Comparison of ENCODE assay signal across 9 cellular contexts in genomic region chr1:243598433-243598832, GRCh38.
DNase-seq lines count a peak whose midpoint lies in the region; ATAC-seq, FAIRE-seq and TF ChIP-seq lines count a peak whose summit lies in the region.
"Had no signal": no experiment of that assay in that cellular context is flagged by ENCODE, and none has a peak within 500 bp of the region (broad histone marks: within the 10 kb centered on the region; RNA-seq: fewer than 3 reads in every experiment).

No MANE protein-coding gene starts in this region.

- H3K27ac ChIP-seq in lower lobe of right lung (no peak overlapping the region), testis (no peak overlapping the region), kidney (ENCODE audit: low read depth in 2 of 2, low read length in 2 of 2) (no peak overlapping the region)

- H3K27me3 ChIP-seq in lower lobe of right lung (ENCODE audit: low read depth) (no peaks in the 10 kb centered on the region), testis (no peaks in the 10 kb centered on the region)

- H3K4me3 Mint-ChIP-seq in activated CD4-positive, alpha-beta memory T cell treated with anti-CD3 and anti-CD28 coated beads for 36 hours = no peak overlapping the region
- H3K4me3 Mint-ChIP-seq: dendritic cell treated with granulocyte-macrophage colony-stimulating factor and Interleukin-4, amounts not matched to agents 40 ng/mL and 50 ng/mL, for 4 days had no signal

- ATAC-seq in HG03378 (IDR thresholded peaks at IDR 0.05; ENCODE audit: unreplicated experiment) = peak; percentile 47
- ATAC-seq in lower lobe of right lung = peak; percentile 60 to 71
- no peak for ATAC-seq in HG02798 (IDR thresholded peaks at IDR 0.05; ENCODE audit: poor library complexity, unreplicated experiment)

- H3K4me3 ChIP-seq in lower lobe of right lung (no peak overlapping the region), testis (no peak overlapping the region), kidney (ENCODE audit: low read length in 2 of 2) (no peak overlapping the region)

- TF ChIP-seq POLR2A in testis (IDR thresholded peaks at IDR 0.05) = no peak

- H3K27ac Mint-ChIP-seq in activated CD4-positive, alpha-beta memory T cell treated with anti-CD3 and anti-CD28 coated beads for 36 hours = no peak overlapping the region
- H3K27ac Mint-ChIP-seq: dendritic cell treated with granulocyte-macrophage colony-stimulating factor and Interleukin-4, amounts not matched to agents 40 ng/mL and 50 ng/mL, for 4 days had no signal

- peaks cover 29% of the 10 kb centered on the region for H3K4me1 Mint-ChIP-seq in activated CD4-positive, alpha-beta memory T cell treated with anti-CD3 and anti-CD28 coated beads for 36 hours (ENCODE audit: low read depth)

- H3K36me3 Mint-ChIP-seq in activated CD4-positive, alpha-beta memory T cell treated with anti-CD3 and anti-CD28 coated beads for 36 hours = peaks cover 20% of the 10 kb centered on the region

- FAIRE-seq in kidney (lab: Jason Lieb, UNC) = no peak

- H3K4me1 ChIP-seq in lower lobe of right lung = no peaks in the 10 kb centered on the region
- H3K4me1 ChIP-seq in testis = no peaks in the 10 kb centered on the region
- no peaks in the 10 kb centered on the region for H3K4me1 ChIP-seq in kidney (ENCODE audit: control insufficient read depth in 1 of 2, insufficient read depth in 1 of 2, low read depth in 1 of 2, low read length in 2 of 2)

- POLR2A ChIA-PET in activated CD4-positive, alpha-beta memory T cell treated with anti-CD3 and anti-CD28 coated beads for 36 hours (lab: Charles Lee) = interaction anchor here (1.0 kb wide), 1 partner anchor 14 kb away, joined by 3 read pairs; no protein-coding TSS in a partner anchor

- H3K9me3 ChIP-seq in lower lobe of right lung (peaks cover 14% of the 10 kb centered on the region), testis (no peaks in the 10 kb centered on the region), kidney (ENCODE audit: control insufficient read depth in 1 of 2, low read length in 2 of 2) (peaks cover 2 to 4% of the 10 kb centered on the region in 2 donors)

- CTCF ChIA-PET in activated CD4-positive, alpha-beta memory T cell treated with anti-CD3 and anti-CD28 coated beads for 36 hours (lab: Charles Lee) = no interaction called here

- H3K9ac ChIP-seq in kidney (ENCODE audit: low read length in 2 of 2) = no peak overlapping the region

- peak; percentile 18 for DNase-seq in GM03348 (ENCODE audit: low spot score)
- DNase-seq in activated CD4-positive, alpha-beta memory T cell treated with anti-CD3 and anti-CD28 coated beads for 36 hours = peak; percentile 28
- no peak for DNase-seq in lower lobe of right lung
- no peak for DNase-seq in NCI-H526 treated with DMSO at 0.1 percent for 48 hours (lab: John Stamatoyannopoulos, UW)
- DNase-seq in testis = no peak
- no peak for DNase-seq in kidney

- H3K9me3 Mint-ChIP-seq in activated CD4-positive, alpha-beta memory T cell treated with anti-CD3 and anti-CD28 coated beads for 36 hours = peaks cover 18% of the 10 kb centered on the region

- no peak for TF ChIP-seq CTCF in lower lobe of right lung (IDR thresholded peaks at IDR 0.05)
- no peak for TF ChIP-seq CTCF in testis (IDR thresholded peaks at IDR 0.05)
- no peak for TF ChIP-seq CTCF in kidney (IDR thresholded peaks at IDR 0.05; ENCODE audit: borderline replicate concordance, extremely low read depth, insufficient read depth)

- no peaks in the 10 kb centered on the region for H3K36me3 ChIP-seq in lower lobe of right lung
- H3K36me3 ChIP-seq in testis (ENCODE audit: low read depth, missing control alignments) = no peaks in the 10 kb centered on the region
- no peaks in the 10 kb centered on the region for H3K36me3 ChIP-seq in kidney (ENCODE audit: control insufficient read depth in 1 of 2, insufficient read depth in 2 of 2, low read length in 2 of 2)

- WGBS in testis, 2 donors = 58 to 68% methylated on average over 2 of the region's 2 CpGs

- intact Hi-C loops in activated CD4-positive, alpha-beta memory T cell treated with anti-CD3 and anti-CD28 coated beads for 36 hours (cut with micrococcal nuclease) = loop anchor here (5.0 to 10.0 kb wide), 4 partner anchors 86 to 854 kb away; partner anchors contain the start of gene ADSS2
- intact Hi-C loops in lower lobe of right lung (cut with DNase I) (no loop called here), testis (cut with DNase I; ENCODE audit: low total_unique reads) (no loop called here), kidney (cut with DNase I) (no loop called here)

- no peaks in the 10 kb centered on the region for H3K27me3 Mint-ChIP-seq in activated CD4-positive, alpha-beta memory T cell treated with anti-CD3 and anti-CD28 coated beads for 36 hours
- H3K27me3 Mint-ChIP-seq: dendritic cell treated with granulocyte-macrophage colony-stimulating factor and Interleukin-4, amounts not matched to agents 40 ng/mL and 50 ng/mL, for 4 days had no signal

Comparison
In these comparisons a context has a peak if more than half of its experiments do, and no peak if none do; other contexts are left out.
1. DNase-seq: peak in GM03348 (single experiment) and activated CD4-positive, alpha-beta memory T cell treated with anti-CD3 and anti-CD28 coated beads for 36 hours (single experiment); none in lower lobe of right lung (single experiment), NCI-H526 treated with DMSO at 0.1 percent for 48 hours (single experiment), testis (single experiment) and kidney (single experiment).